Comparison of ENCODE assay signal across 8 cellular contexts in the genomic region with DNA sequence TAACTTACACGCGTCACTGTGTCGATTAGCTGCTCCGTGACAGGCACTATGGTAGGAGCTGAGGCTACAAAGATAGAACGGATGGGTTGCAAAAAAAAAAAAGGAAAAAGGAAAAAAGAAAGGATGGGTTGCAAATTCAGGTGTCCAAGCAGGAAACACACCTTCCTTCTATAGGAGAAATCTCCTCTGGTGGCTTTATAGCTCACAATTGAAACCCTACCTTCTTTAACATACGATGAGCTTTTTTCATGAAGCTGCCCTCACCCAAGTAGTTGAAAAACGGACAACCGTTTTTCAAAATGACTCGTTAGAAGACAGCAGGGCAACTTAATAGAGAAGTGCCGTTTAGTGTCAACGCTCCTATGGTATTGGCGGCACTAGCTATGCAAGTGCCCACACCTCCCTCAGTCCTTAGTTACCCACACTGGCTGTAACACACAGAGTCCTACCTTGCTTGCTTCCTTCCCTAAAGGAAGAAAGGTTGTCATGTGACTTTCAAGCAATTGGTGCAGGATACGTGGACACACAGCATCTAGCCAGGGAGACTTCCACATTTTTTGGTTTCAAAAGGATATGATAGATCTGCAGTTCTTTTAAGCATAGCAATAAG. TPM values are rescaled to one million over a fixed set of nuclear protein-coding genes. Genes with fewer than 3 reads are reported as not detected.
DNase-seq lines count a peak whose midpoint lies in the region; ATAC-seq and TF ChIP-seq lines count a peak whose summit lies in the region.

No MANE protein-coding gene starts in this region.

- no peak for TF ChIP-seq POLR2A in NB4 (IDR thresholded peaks at IDR 0.05; ENCODE audit: extremely low read depth, insufficient read length)

- peak overlapping the region; percentile 90 for H3K9ac ChIP-seq in DND-41 (ENCODE audit: low read depth, low read length)
- peak overlapping the region; percentile 98 for H3K9ac ChIP-seq in fibroblast of lung (ENCODE audit: insufficient read depth, low read length)

- H3K4me1 ChIP-seq in DND-41 (ENCODE audit: insufficient read depth, low read length) (peaks cover 39% of the 10 kb centered on the region), fibroblast of lung (ENCODE audit: control insufficient read depth, extremely low read depth, insufficient read depth, low read length) (peaks cover 2% of the 10 kb centered on the region)
- H3K4me1 ChIP-seq in naive thymus-derived CD4-positive, alpha-beta T cell (ENCODE audit: control insufficient read depth in 2 of 2, insufficient read depth in 2 of 2, low read length in 2 of 2) = peaks cover 20 to 21% of the 10 kb centered on the region in 2 donors

- no peaks in the 10 kb centered on the region for H3K9me3 Mint-ChIP-seq in activated B cell treated with CpG ODN at 0.5 μM for 24 hours
- peaks cover 0 to 2% (median 0%) of the 10 kb centered on the region in 11 donors for H3K9me3 Mint-ChIP-seq in naive thymus-derived CD4-positive, alpha-beta T cell

- H3K36me3 Mint-ChIP-seq in activated B cell treated with CpG ODN at 0.5 μM for 24 hours (ENCODE audit: low read depth) = peaks cover 24% of the 10 kb centered on the region
- peaks cover 0 to 10% (median 5%) of the 10 kb centered on the region in 5 donors for H3K36me3 Mint-ChIP-seq in naive thymus-derived CD4-positive, alpha-beta T cell

- H3K36me3 ChIP-seq in DND-41 (ENCODE audit: insufficient read depth, low read length) (peaks cover 10% of the 10 kb centered on the region), fibroblast of lung (ENCODE audit: control insufficient read depth, insufficient read depth, low read length) (peaks cover 2% of the 10 kb centered on the region)
- peaks cover 0 to 2% (median 0%) of the 10 kb centered on the region in 3 experiments for H3K36me3 ChIP-seq in naive thymus-derived CD4-positive, alpha-beta T cell (ENCODE audit: control insufficient read depth in 2 of 3, insufficient read depth in 3 of 3, low read length in 3 of 3)

- POLR2A ChIA-PET in activated B cell treated with CpG ODN at 0.5 μM for 24 hours (lab: Charles Lee) = interaction anchor here (0.5 to 3.3 kb wide), 19 partner anchors 13 to 1658 kb away, joined by 3 to 40 read pairs (median 4); a partner anchor contains a TSS
- POLR2A ChIA-PET in naive thymus-derived CD4-positive, alpha-beta T cell (lab: Charles Lee) = interaction anchor here (0.7 to 2.6 kb wide), 25 partner anchors 12 to 752 kb away, joined by 3 to 36 read pairs (median 4); a partner anchor contains a TSS

- H3K27me3 ChIP-seq in DND-41 (ENCODE audit: insufficient read depth, low read length, poor library complexity) (no peaks in the 10 kb centered on the region), fibroblast of lung (ENCODE audit: control insufficient read depth, insufficient read depth, low read length) (no peaks in the 10 kb centered on the region)
- H3K27me3 ChIP-seq in naive thymus-derived CD4-positive, alpha-beta T cell (ENCODE audit: control insufficient read depth in 2 of 2, insufficient read depth in 2 of 2, low read length in 2 of 2) = no peaks in the 10 kb centered on the region

- H3K9me3 ChIP-seq in DND-41 (ENCODE audit: insufficient read depth, low read length, severe bottlenecking) (no peaks in the 10 kb centered on the region), fibroblast of lung (ENCODE audit: control insufficient read depth, insufficient read depth, low read depth, low read length) (no peaks in the 10 kb centered on the region)
- H3K9me3 ChIP-seq in naive thymus-derived CD4-positive, alpha-beta T cell (ENCODE audit: control insufficient read depth in 2 of 3, low read length in 3 of 3) = no peaks in the 10 kb centered on the region

- no peaks in the 10 kb centered on the region for H3K27me3 Mint-ChIP-seq in activated B cell treated with CpG ODN at 0.5 μM for 24 hours
- H3K27me3 Mint-ChIP-seq in naive thymus-derived CD4-positive, alpha-beta T cell = no peaks in the 10 kb centered on the region

- H3K27ac ChIP-seq in DND-41 (ENCODE audit: low read length) = peak overlapping the region; percentile 92
- peak overlapping the region; percentile 99 for H3K27ac ChIP-seq in fibroblast of lung (ENCODE audit: insufficient read depth, low read length)
- peak overlapping the region; percentile 84 for H3K27ac ChIP-seq in naive thymus-derived CD4-positive, alpha-beta T cell (ENCODE audit: low read depth, low read length)

- H3K79me2 ChIP-seq in DND-41 (ENCODE audit: insufficient read depth, low read length) = peaks cover 59% of the 10 kb centered on the region
- H3K79me2 ChIP-seq in fibroblast of lung (ENCODE audit: control insufficient read depth, insufficient read depth, low read length) = peaks cover 41% of the 10 kb centered on the region

- peak overlapping the region; percentile 98 for H3K4me3 Mint-ChIP-seq in activated B cell treated with CpG ODN at 0.5 μM for 24 hours
- H3K4me3 Mint-ChIP-seq in naive thymus-derived CD4-positive, alpha-beta T cell = peak overlapping the region; percentile 91 to 99 (median 96)

- DNase-seq in DND-41 (peak; percentile 24), NB4 (ENCODE audit: low read depth) (peak; percentile 59), activated B cell treated with CpG ODN at 0.5 μM for 24 hours (no peak), fibroblast of lung (ENCODE audit: low read depth in 2 of 2) (peak; percentile 19 to 59)
- peak in 1 of 9 donors; percentile 13 for DNase-seq in naive thymus-derived CD4-positive, alpha-beta T cell
- DNase-seq in effector CD4-positive, alpha-beta T cell = no peak

- H3K4me3 ChIP-seq in DND-41 (ENCODE audit: low read depth in 1 of 2, low read length in 2 of 2) (peak overlapping the region; percentile 57 to 93), NB4 (ENCODE audit: low read depth, low read length) (peak overlapping the region; percentile 77), fibroblast of lung (replicated peaks in 1 of 4; ENCODE audit: control extremely low read depth in 1 of 4, insufficient read depth in 1 of 4, low read depth in 3 of 4, low read length in 4 of 4) (peak overlapping the region; percentile 63 to 98 (median 84))
- peak overlapping the region; percentile 86 for H3K4me3 ChIP-seq in naive thymus-derived CD4-positive, alpha-beta T cell (ENCODE audit: low read length)

- H3K4me1 Mint-ChIP-seq in activated B cell treated with CpG ODN at 0.5 μM for 24 hours = peaks cover 40% of the 10 kb centered on the region
- peaks cover 0 to 50% (median 33%) of the 10 kb centered on the region in 7 donors for H3K4me1 Mint-ChIP-seq in naive thymus-derived CD4-positive, alpha-beta T cell

- TF ChIP-seq CTCF in DND-41 (IDR thresholded peaks at IDR 0.05; ENCODE audit: borderline replicate concordance, extremely low read depth, low read length, poor library complexity, severe bottlenecking) (no peak), NB4 (IDR thresholded peaks at IDR 0.05; ENCODE audit: low read depth, low read length) (no peak), activated B cell treated with CpG ODN at 0.5 μM for 24 hours (IDR thresholded peaks at IDR 0.05) (no peak), fibroblast of lung (conservative IDR thresholded peaks at IDR 0.05 in 1 of 2, IDR thresholded peaks at IDR 0.05 in 1 of 2; ENCODE audit: low read depth in 1 of 2, low read length in 2 of 2) (no peak)

- intact Hi-C loops in activated B cell treated with CpG ODN at 0.5 μM for 24 hours (cut with micrococcal nuclease) = loop anchor here (1.0 to 2.0 kb wide), 5 partner anchors 66 to 754 kb away; a partner anchor contains a TSS
- intact Hi-C loops in naive thymus-derived CD4-positive, alpha-beta T cell (cut with micrococcal nuclease) = loop anchor here (1.0 to 5.0 kb wide), 9 partner anchors 18 to 1656 kb away; a partner anchor contains a TSS

- H2AFZ ChIP-seq in DND-41 (ENCODE audit: low read depth, low read length) (peak overlapping the region; percentile 98), fibroblast of lung (ENCODE audit: low read length) (peak overlapping the region; percentile 87)

- CTCF ChIA-PET in activated B cell treated with CpG ODN at 0.5 μM for 24 hours (lab: Charles Lee) = interaction anchor here (0.7 to 1.9 kb wide), 2 partner anchors 44 to 66 kb away, joined by 4 to 6 read pairs; a partner anchor contains a TSS
- CTCF ChIA-PET in naive thymus-derived CD4-positive, alpha-beta T cell (lab: Charles Lee) = interaction anchor here (0.6 to 1.6 kb wide), 6 partner anchors 9 to 703 kb away, joined by 3 to 11 read pairs (median 6); a partner anchor contains a TSS

- H3K27ac Mint-ChIP-seq in activated B cell treated with CpG ODN at 0.5 μM for 24 hours = peak overlapping the region; percentile 95
- H3K27ac Mint-ChIP-seq in naive thymus-derived CD4-positive, alpha-beta T cell = peak overlapping the region in 7 of 9 donors; percentile 96 to 100 (median 98)

- H4K20me1 ChIP-seq in DND-41 (ENCODE audit: insufficient read depth, low read length) = peaks cover 18% of the 10 kb centered on the region; the same call in 1 of the 2 replicates
- no peaks in the 10 kb centered on the region for H4K20me1 ChIP-seq in fibroblast of lung (ENCODE audit: control insufficient read depth, extremely low read depth, insufficient read depth, low read length)

- H3K4me2 ChIP-seq in DND-41 (ENCODE audit: insufficient read depth, low read length) (peak overlapping the region; percentile 82), fibroblast of lung (ENCODE audit: extremely low read depth, insufficient read depth, low read length) (peak overlapping the region; percentile 99)

- peak; percentile 12; the same call in 1 of the 3 replicates for ATAC-seq in DND-41 (ENCODE audit: insufficient read depth, low read depth)
- ATAC-seq in GM21423 (IDR thresholded peaks at IDR 0.05; ENCODE audit: unreplicated experiment) = peak; percentile 16
- peak; percentile 3 for ATAC-seq in activated B cell treated with CpG ODN at 0.5 μM for 24 hours (ENCODE audit: low read depth)
- no peak for ATAC-seq in naive thymus-derived CD4-positive, alpha-beta T cell
- ATAC-seq in HG02642 (IDR thresholded peaks at IDR 0.05; ENCODE audit: poor library complexity, unreplicated experiment) = no peak

RNA-seq across cellular contexts. Expression of a gene that starts 0.7 kb away (rescaled TPM):
- total RNA-seq in activated B cell treated with CpG ODN at 0.5 μM for 24 hours = 46.2 and 59.5 TPM in 2 replicates
- 26.5 and 50.4 TPM in 2 replicates for total RNA-seq in fibroblast of lung
- 20.6 and 28.6 TPM in 2 replicates for polyA plus RNA-seq in fibroblast of lung
- 17.5 and 26.5 TPM in 2 replicates for polyA plus RNA-seq in fibroblast of lung (2012)
- 19.0 and 75.4 TPM in 2 replicates for polyA minus RNA-seq in fibroblast of lung (ENCODE audit: low replicate concordance)
- total RNA-seq in naive thymus-derived CD4-positive, alpha-beta T cell = 10 to 100 TPM; 34.1 to 72.4 (median 58.4) TPM
- polyA plus RNA-seq in naive thymus-derived CD4-positive, alpha-beta T cell = 10 to 100 TPM; 46.1 to 74.8 TPM

Comparison
In these comparisons a context has a peak if more than half of its experiments do, and no peak if none do; other contexts are left out.
1. ATAC-seq: peak in DND-41 (single experiment), GM21423 (single experiment) and activated B cell treated with CpG ODN at 0.5 μM for 24 hours (single experiment); none in naive thymus-derived CD4-positive, alpha-beta T cell (single experiment) and HG02642 (single experiment).
2. DNase-seq: peak in DND-41 (single experiment), NB4 (single experiment) and fibroblast of lung (2 of 2); none in activated B cell treated with CpG ODN at 0.5 μM for 24 hours (single experiment) and effector CD4-positive, alpha-beta T cell (single experiment).
3. Peak in every context shown above with its lines, with median percentiles within 50 percentile points of each other: H3K27ac ChIP-seq and H3K4me3 ChIP-seq.